8 cellular contexts compared by ENCODE assay signal in the genomic region with DNA sequence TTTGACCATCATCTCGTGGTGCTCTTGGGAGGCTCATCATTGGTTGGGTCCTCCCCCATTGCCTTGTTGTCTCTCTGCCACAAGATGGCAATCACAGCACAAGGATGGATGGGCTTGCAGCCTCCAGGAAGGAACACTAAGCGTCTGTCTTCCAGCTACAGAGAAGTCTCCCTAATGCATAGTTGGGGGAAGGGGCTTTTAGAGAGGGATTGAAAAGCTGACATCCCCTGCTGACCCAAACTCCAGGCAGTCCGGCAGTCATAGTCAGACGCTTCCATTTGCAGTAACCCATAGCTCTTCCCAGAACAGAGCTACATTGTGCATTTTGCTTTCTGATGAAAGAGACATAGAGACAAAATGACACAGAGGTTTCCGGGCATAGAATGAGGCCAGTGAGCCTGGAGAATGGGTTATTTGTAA.
DNase-seq lines count a peak whose midpoint lies in the region; ATAC-seq, FAIRE-seq and TF ChIP-seq lines count a peak whose summit lies in the region.

No MANE protein-coding gene starts in this region.

- no peaks in the 10 kb centered on the region for H3K36me3 Mint-ChIP-seq in HFFc6 (ENCODE audit: low read depth)
- H3K36me3 Mint-ChIP-seq in activated T-cell treated with anti-CD3 and anti-CD28 coated beads, Interleukin-2, amount 50 U/mL, for 72 hours (ENCODE audit: insufficient read depth in 2 of 2): no peaks in the 10 kb centered on the region

- no peaks in the 10 kb centered on the region for H3K9me3 Mint-ChIP-seq in HFFc6
- no peaks in the 10 kb centered on the region for H3K9me3 Mint-ChIP-seq in activated T-cell treated with anti-CD3 and anti-CD28 coated beads, Interleukin-2, amount 50 U/mL, for 72 hours

- peaks cover 9% of the 10 kb centered on the region for H3K27me3 Mint-ChIP-seq in HFFc6 (ENCODE audit: insufficient read depth)
- H3K27me3 Mint-ChIP-seq in activated T-cell treated with anti-CD3 and anti-CD28 coated beads, Interleukin-2, amount 50 U/mL, for 72 hours (ENCODE audit: low read depth): no peaks in the 10 kb centered on the region

- 12 to 18% methylated on average over 5 of the region's 5 CpGs for WGBS in pancreas, 2 donors

- H3K9me3 ChIP-seq in pancreas: no peaks in the 10 kb centered on the region

- intact Hi-C loops in pancreas (cut with DNase I): loop anchor here in 2 of 3 donors (5.0 to 10.0 kb wide), 2 partner anchors 161 to 163 kb away; no protein-coding TSS in a partner anchor

- ATAC-seq in activated T-cell treated with anti-CD3 and anti-CD28 coated beads, Interleukin-2, amount 50 U/mL, for 72 hours (replicated peaks in 1 of 2): peak; percentile 79 to 85
- ATAC-seq in foreskin keratinocyte (peak; percentile 84), pancreas (peak; percentile 63 to 94 (median 91)), GM18868 (IDR thresholded peaks at IDR 0.05; ENCODE audit: unreplicated experiment) (no peak), HG03342 (IDR thresholded peaks at IDR 0.05; ENCODE audit: unreplicated experiment) (no peak)

- TF ChIP-seq CTCF in HFFc6 (IDR thresholded peaks at IDR 0.05) (peak; percentile 77), foreskin keratinocyte (conservative IDR thresholded peaks at IDR 0.05) (peak; percentile 83), pancreas (IDR thresholded peaks at IDR 0.05) (peak; percentile 14 to 40 (median 22))

- no peaks in the 10 kb centered on the region for H3K27me3 ChIP-seq in foreskin keratinocyte
- no peaks in the 10 kb centered on the region for H3K27me3 ChIP-seq in pancreas

- H3K27ac ChIP-seq in foreskin keratinocyte (no peak overlapping the region), pancreas (no peak overlapping the region)

- no peak for FAIRE-seq in pancreas (lab: Jason Lieb, UNC)

- DNase-seq in Caki2 (ENCODE audit: low read depth): peak; percentile 61
- peak; percentile 62 for DNase-seq in HFFc6
- peak; percentile 81 for DNase-seq in NCI-H748 (lab: John Stamatoyannopoulos, UW; ENCODE audit: unreplicated experiment)
- peak; percentile 54 to 56 for DNase-seq in activated T-cell treated with anti-CD3 and anti-CD28 coated beads, Interleukin-2, amount 50 U/mL, for 72 hours
- peak in 1 of 2 donors; percentile 44 for DNase-seq in foreskin keratinocyte
- DNase-seq in pancreas: peak in 2 of 6 donors; percentile 34 to 35

- H3K4me3 Mint-ChIP-seq in HFFc6: peak overlapping the region; percentile 82
- H3K4me3 Mint-ChIP-seq in activated T-cell treated with anti-CD3 and anti-CD28 coated beads, Interleukin-2, amount 50 U/mL, for 72 hours: no peak overlapping the region

- H3K36me3 ChIP-seq in pancreas: no peaks in the 10 kb centered on the region

- peaks cover 12% of the 10 kb centered on the region for H3K4me1 Mint-ChIP-seq in HFFc6 (ENCODE audit: low read depth)
- peaks cover 14% of the 10 kb centered on the region for H3K4me1 Mint-ChIP-seq in activated T-cell treated with anti-CD3 and anti-CD28 coated beads, Interleukin-2, amount 50 U/mL, for 72 hours (ENCODE audit: low read depth)

- H3K27ac Mint-ChIP-seq in HFFc6: peak overlapping the region; percentile 74
- H3K27ac Mint-ChIP-seq in activated T-cell treated with anti-CD3 and anti-CD28 coated beads, Interleukin-2, amount 50 U/mL, for 72 hours: no peak overlapping the region

- H3K4me1 ChIP-seq in foreskin keratinocyte (no peaks in the 10 kb centered on the region), pancreas (no peaks in the 10 kb centered on the region)

- in situ Hi-C loops in Caki2 (cut with HindIII; ENCODE audit: low pct_unique_long_range_greater_than_20kb, low sequenced_read_pairs): no loop called here

- no peak overlapping the region for H3K4me3 ChIP-seq in pancreas

Comparison
In these comparisons a context has a peak if more than half of its experiments do, and no peak if none do; other contexts are left out.
1. CTCF ChIP-seq: peak in every context shown above with its lines; median percentile 83 in foreskin keratinocyte; 77 in HFFc6; 22 in pancreas.
2. ATAC-seq: peak in activated T-cell treated with anti-CD3 and anti-CD28 coated beads, Interleukin-2, amount 50 U/mL, for 72 hours (2 of 2), foreskin keratinocyte (single experiment) and pancreas (4 of 4); none in GM18868 (single experiment) and HG03342 (single experiment).